ENCODE assay signal across 17 cellular contexts in genomic region chr2:85788603-85789002, GRCh38. TPM values are rescaled to one million over a fixed set of nuclear protein-coding genes. Genes with fewer than 3 reads are reported as not detected.
DNase-seq lines count a peak whose midpoint lies in the region; ATAC-seq and TF ChIP-seq lines count a peak whose summit lies in the region.
"Had no signal": no experiment of that assay in that cellular context is flagged by ENCODE, and none has a peak within 500 bp of the region (broad histone marks: within the 10 kb centered on the region; RNA-seq: fewer than 3 reads in every experiment).

No MANE protein-coding gene starts in this region.

- H3K4me1 ChIP-seq in thyroid gland (peaks cover 62 to 85% of the 10 kb centered on the region in 2 donors), lower lobe of right lung (peaks cover 45% of the 10 kb centered on the region)
- H3K4me1 ChIP-seq: Caco-2 had no signal

- no peak for TF ChIP-seq CTCF in thyroid gland (IDR thresholded peaks at IDR 0.05)
- TF ChIP-seq CTCF in lower lobe of right lung (IDR thresholded peaks at IDR 0.05): no peak

- 75 to 86% methylated on average over 3 of the region's 3 CpGs for WGBS in thyroid gland, 2 donors

- H3K4me3 ChIP-seq in thyroid gland (replicated peaks in 1 of 3) (no peak overlapping the region), lower lobe of right lung (no peak overlapping the region)
- H3K4me3 ChIP-seq: BLaER1, GM23248 had no signal

- no peak for ATAC-seq in left cardiac atrium
- no peak for ATAC-seq in Right ventricle myocardium superior (ENCODE audit: poor library complexity)
- no peak for ATAC-seq in sciatic nerve
- no peak for ATAC-seq in lower lobe of right lung
- ATAC-seq in HG03565 (IDR thresholded peaks at IDR 0.05; ENCODE audit: unreplicated experiment): no peak
- ATAC-seq in GM18907 (IDR thresholded peaks at IDR 0.05; ENCODE audit: unreplicated experiment): no peak
- ATAC-seq: HCT116 had no signal

- H3K9me3 ChIP-seq in thyroid gland (no peaks in the 10 kb centered on the region), lower lobe of right lung (no peaks in the 10 kb centered on the region)
- H3K9me3 ChIP-seq: BLaER1, Caco-2 had no signal

- H3K36me3 ChIP-seq in thyroid gland (peaks cover 15 to 24% of the 10 kb centered on the region in 2 donors), lower lobe of right lung (peaks cover 49% of the 10 kb centered on the region)
- H3K36me3 ChIP-seq: BLaER1 had no signal

- no peak for TF ChIP-seq POLR2A in thyroid gland (IDR thresholded peaks at IDR 0.05)

- H3K27ac ChIP-seq in thyroid gland (peak overlapping the region; percentile 77 to 90 (median 89)), lower lobe of right lung (no peak overlapping the region)
- H3K27ac ChIP-seq: 22Rv1, BLaER1, GM23248 had no signal

- intact Hi-C loops in left cardiac atrium (cut with DNase I): no loop called here
- intact Hi-C loops in Right ventricle myocardium superior (cut with DNase I): no loop called here
- intact Hi-C loops in sciatic nerve (cut with DNase I): no loop called here
- intact Hi-C loops in thyroid gland (cut with DNase I): no loop called here
- intact Hi-C loops in lower lobe of right lung (cut with DNase I): no loop called here

- peak; percentile 11 for DNase-seq in left cardiac atrium
- no peak for DNase-seq in Right ventricle myocardium superior
- peak; percentile 53 for DNase-seq in sciatic nerve (ENCODE audit: low spot score)
- no peak for DNase-seq in thyroid gland
- DNase-seq in lower lobe of right lung: no peak
- no peak for DNase-seq in AG08395 (ENCODE audit: low spot score)
- DNase-seq: AML-193, Caco-2, DND-41, GDM1, GM23248 had no signal

- H3K27me3 ChIP-seq in thyroid gland (no peaks in the 10 kb centered on the region), lower lobe of right lung (ENCODE audit: low read depth) (no peaks in the 10 kb centered on the region)
- H3K27me3 ChIP-seq: BLaER1 had no signal

RNA-seq across cellular contexts. Expression of gene ATOH8, which starts 34.8 kb away (rescaled TPM):
- total RNA-seq in left cardiac atrium (10 to 100 TPM; 23.4 to 29.1 TPM), Right ventricle myocardium superior (25.8 TPM), sciatic nerve (57.2 TPM), thyroid gland (100 to 1,000 TPM in 2 of 4 donors, 10 to 100 TPM in 2; 82.8 to 260 (median 167) TPM), lower lobe of right lung (44.9 TPM)
- total RNA-seq: Caco-2; CD8-positive, alpha-beta memory T cell had no signal

Comparison
In these comparisons a context has a peak if more than half of its experiments do, and no peak if none do; other contexts are left out.
1. DNase-seq: peak in left cardiac atrium (single experiment) and sciatic nerve (single experiment); none in Right ventricle myocardium superior (single experiment), thyroid gland (0 of 2), lower lobe of right lung (single experiment) and AG08395 (single experiment).